ENCODE assay signal across 8 cellular contexts in genomic region chrX:107000013-107000515, GRCh38. TPM values are rescaled to one million over a fixed set of nuclear protein-coding genes. Genes with fewer than 3 reads are reported as not detected.
DNase-seq lines count a peak whose midpoint lies in the region; ATAC-seq and TF ChIP-seq lines count a peak whose summit lies in the region.

TSS of gene MORC4 (minus strand) at chrX:107000212. CDS start at chrX:106999969, 243 bp downstream.

- H3K36me3 Mint-ChIP-seq in activated T-cell treated with anti-CD3 and anti-CD28 coated beads, Interleukin-2, amount 50 U/mL, for 72 hours (ENCODE audit: insufficient read depth in 2 of 2), result no peaks in the 10 kb centered on the region

- peak within 1 kb of the TSS; percentile 70 for H3K9ac ChIP-seq in NT2/D1 (ENCODE audit: insufficient read length, low read depth)
- H3K9ac ChIP-seq in mucosa of stomach (ENCODE audit: low read length), result peak within 1 kb of the TSS; percentile 50

- TF ChIP-seq EP300 in esophagus muscularis mucosa (IDR thresholded peaks at IDR 0.05), result no peak

- peak within 1 kb of the TSS; percentile 78 to 91 for H3K4me3 Mint-ChIP-seq in activated T-cell treated with anti-CD3 and anti-CD28 coated beads, Interleukin-2, amount 50 U/mL, for 72 hours

- WGBS in esophagus muscularis mucosa, result 30% methylated on average over 15 of the region's 42 CpGs

- peak within 1 kb of the TSS; percentile 35 for H3K27ac Mint-ChIP-seq in activated T-cell treated with anti-CD3 and anti-CD28 coated beads, Interleukin-2, amount 50 U/mL, for 72 hours

- H3K4me1 ChIP-seq in NT2/D1 (ENCODE audit: insufficient read depth, insufficient read length), result no peaks in the 10 kb centered on the region
- peaks cover 0 to 9% (median 2%) of the 10 kb centered on the region in 4 donors for H3K4me1 ChIP-seq in esophagus muscularis mucosa
- no peaks in the 10 kb centered on the region for H3K4me1 ChIP-seq in mucosa of stomach (ENCODE audit: control insufficient read depth, insufficient read depth, low read length)

- H3K4me3 ChIP-seq in NT2/D1 (ENCODE audit: insufficient read length, low read depth) (peak within 1 kb of the TSS; percentile 62), esophagus muscularis mucosa (peak within 1 kb of the TSS; percentile 63 to 74 (median 67)), mucosa of stomach (ENCODE audit: low read length) (no peak within 1 kb of the TSS)

- H3K4me1 Mint-ChIP-seq in activated T-cell treated with anti-CD3 and anti-CD28 coated beads, Interleukin-2, amount 50 U/mL, for 72 hours (ENCODE audit: low read depth), result peaks cover 10% of the 10 kb centered on the region

- no peak for TF ChIP-seq CTCF in esophagus muscularis mucosa (IDR thresholded peaks at IDR 0.05)

- DNase-seq in Ammon's horn (ENCODE audit: low spot score), result peak; percentile 71
- peak; percentile 89 for DNase-seq in HK-2 (ENCODE audit: unreplicated experiment)
- peak; percentile 66 for DNase-seq in NT2/D1 (ENCODE audit: low read depth, low spot score)
- peak; percentile 65 to 74 for DNase-seq in activated T-cell treated with anti-CD3 and anti-CD28 coated beads, Interleukin-2, amount 50 U/mL, for 72 hours
- no peak for DNase-seq in esophagus muscularis mucosa (ENCODE audit: extremely low spot score)
- peak; percentile 72 for DNase-seq in stimulated activated CD8-positive, alpha-beta memory T cell treated with anti-CD3 and anti-CD28 coated beads, Interleukin-4, amount 100 ng/mL, for 48 hours

- H3K27me3 ChIP-seq in NT2/D1 (ENCODE audit: insufficient read depth, insufficient read length) (no peaks in the 10 kb centered on the region), esophagus muscularis mucosa (no peaks in the 10 kb centered on the region), mucosa of stomach (ENCODE audit: control insufficient read depth, insufficient read depth, low read length) (no peaks in the 10 kb centered on the region)

- peaks cover 25% of the 10 kb centered on the region for H3K27me3 Mint-ChIP-seq in activated T-cell treated with anti-CD3 and anti-CD28 coated beads, Interleukin-2, amount 50 U/mL, for 72 hours (ENCODE audit: low read depth)

- H3K27ac ChIP-seq in esophagus muscularis mucosa (replicated peaks in 1 of 4), result peak within 1 kb of the TSS; percentile 74 to 84 (median 83)

- H3K36me3 ChIP-seq in NT2/D1 (ENCODE audit: insufficient read depth, insufficient read length, low read length) (peaks cover 7% of the 10 kb centered on the region), esophagus muscularis mucosa (no peaks in the 10 kb centered on the region), mucosa of stomach (ENCODE audit: control insufficient read depth, insufficient read depth, low read length) (no peaks in the 10 kb centered on the region)

- ATAC-seq in GM19397 (IDR thresholded peaks at IDR 0.05; ENCODE audit: unreplicated experiment), result peak; percentile 85
- peak; percentile 89 to 90 for ATAC-seq in activated T-cell treated with anti-CD3 and anti-CD28 coated beads, Interleukin-2, amount 50 U/mL, for 72 hours (replicated peaks in 1 of 2)

- no peak for TF ChIP-seq POLR2A in esophagus muscularis mucosa (IDR thresholded peaks at IDR 0.05; ENCODE audit: low read depth)

- H3K9me3 ChIP-seq in NT2/D1 (ENCODE audit: insufficient read depth, low read length) (peaks cover 9% of the 10 kb centered on the region), esophagus muscularis mucosa (no peaks in the 10 kb centered on the region), mucosa of stomach (ENCODE audit: control insufficient read depth, low read length) (no peaks in the 10 kb centered on the region)

- no peaks in the 10 kb centered on the region for H3K9me3 Mint-ChIP-seq in activated T-cell treated with anti-CD3 and anti-CD28 coated beads, Interleukin-2, amount 50 U/mL, for 72 hours

- intact Hi-C loops in esophagus muscularis mucosa (cut with DNase I), result no loop called here

RNA-seq across cellular contexts. Expression of gene MORC4, which starts in this region (rescaled TPM):
- total RNA-seq in activated T-cell treated with anti-CD3 and anti-CD28 coated beads, Interleukin-2, amount 50 U/mL, for 72 hours, result 10 to 100 TPM; 10.5 to 14.7 TPM
- total RNA-seq in esophagus muscularis mucosa, result 10 to 100 TPM in 2 of 4 donors, 1 to 10 TPM in 2; 9.8 to 11.1 (median 10.2) TPM
